24 cellular contexts compared by ENCODE assay signal in the genomic region with DNA sequence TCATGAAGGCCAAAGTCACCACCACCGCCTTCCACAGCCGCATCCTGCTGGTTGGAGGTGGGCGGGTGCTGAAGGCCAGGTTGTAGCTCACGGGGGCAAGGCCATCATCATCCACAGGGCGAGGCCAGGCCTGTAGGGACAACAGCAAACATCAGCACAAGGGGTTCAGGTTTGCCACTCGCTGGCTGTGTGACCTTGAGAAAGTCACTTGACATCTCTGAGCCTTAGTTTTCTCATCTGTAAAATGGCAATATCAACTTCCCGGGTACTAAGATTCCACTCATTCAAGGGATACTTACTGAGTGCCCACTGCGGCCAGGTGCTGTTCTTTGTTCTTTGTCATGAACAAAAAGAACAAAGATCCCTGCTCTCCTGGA.
"Had no signal": no experiment of that assay in that cellular context is flagged by ENCODE, and none has a peak within 500 bp of the region (broad histone marks: within the 10 kb centered on the region; RNA-seq: fewer than 3 reads in every experiment).

No MANE protein-coding gene starts in this region.

- H2AFZ ChIP-seq: neural progenitor cell had no signal

- H3K36me3 ChIP-seq: neural progenitor cell, ovary, upper lobe of right lung had no signal

- H3K27me3 ChIP-seq: left lung, neural progenitor cell, ovary, right atrium auricular region, suprapubic skin, tibial artery, upper lobe of right lung had no signal

- H3K9ac ChIP-seq: neural progenitor cell had no signal

- H3K4me3 ChIP-seq: left lung, lung, neural progenitor cell, ovary, right atrium auricular region, skin epidermis, suprapubic skin, thoracic aorta, tibial artery, upper lobe of right lung had no signal

- H3K9me3 ChIP-seq: left lung, ovary, right atrium auricular region, suprapubic skin, thoracic aorta, tibial artery, upper lobe of right lung had no signal

- H3K27ac ChIP-seq: left lung, neural progenitor cell, ovary, skin epidermis, suprapubic skin, thoracic aorta, tibial artery, upper lobe of right lung had no signal

- ATAC-seq: left colon; left lung; natural killer cell; sciatic nerve; stimulated activated naive B cell treated with anti-CD40 and anti-IgM and Interleukin-4, amounts not matched to agents 10 μg/mL and 1 μg/mL and 100 μg/mL, for 72 hours; upper lobe of right lung had no signal

- H3K4me2 ChIP-seq: neural progenitor cell had no signal

- DNase-seq: hypothalamus; immature natural killer cell; mesendoderm; naive B cell; natural killer cell; nephron progenitor cell; ovary; stimulated activated CD4-positive, alpha-beta T cell treated with anti-CD3 and anti-CD28 coated beads, Interleukin-12 subunit alpha, Interleukin-12 subunit beta, amount 100 ng/mL, for 4 hours; stimulated activated CD4-positive, alpha-beta T cell treated with anti-CD3 and anti-CD28 coated beads, Interleukin-15, amount 100 ng/mL, for 24 hours; stimulated activated CD4-positive, alpha-beta T cell treated with anti-CD3 and anti-CD28 coated beads, Interleukin-2, amount 100 ng/mL, for 24 hours; stimulated activated CD4-positive, alpha-beta T cell treated with anti-CD3 and anti-CD28 coated beads, Interleukin-4, amount 100 ng/mL, for 1 hour; stimulated activated naive B cell treated with anti-CD40 and anti-IgM and Interleukin-4, amounts not matched to agents 10 μg/mL and 1 μg/mL and 100 μg/mL, for 72 hours; tibial artery; trophoblast cell; upper lobe of right lung had no signal
